ENCODE assay signal across 1 cellular context in the genomic region with DNA sequence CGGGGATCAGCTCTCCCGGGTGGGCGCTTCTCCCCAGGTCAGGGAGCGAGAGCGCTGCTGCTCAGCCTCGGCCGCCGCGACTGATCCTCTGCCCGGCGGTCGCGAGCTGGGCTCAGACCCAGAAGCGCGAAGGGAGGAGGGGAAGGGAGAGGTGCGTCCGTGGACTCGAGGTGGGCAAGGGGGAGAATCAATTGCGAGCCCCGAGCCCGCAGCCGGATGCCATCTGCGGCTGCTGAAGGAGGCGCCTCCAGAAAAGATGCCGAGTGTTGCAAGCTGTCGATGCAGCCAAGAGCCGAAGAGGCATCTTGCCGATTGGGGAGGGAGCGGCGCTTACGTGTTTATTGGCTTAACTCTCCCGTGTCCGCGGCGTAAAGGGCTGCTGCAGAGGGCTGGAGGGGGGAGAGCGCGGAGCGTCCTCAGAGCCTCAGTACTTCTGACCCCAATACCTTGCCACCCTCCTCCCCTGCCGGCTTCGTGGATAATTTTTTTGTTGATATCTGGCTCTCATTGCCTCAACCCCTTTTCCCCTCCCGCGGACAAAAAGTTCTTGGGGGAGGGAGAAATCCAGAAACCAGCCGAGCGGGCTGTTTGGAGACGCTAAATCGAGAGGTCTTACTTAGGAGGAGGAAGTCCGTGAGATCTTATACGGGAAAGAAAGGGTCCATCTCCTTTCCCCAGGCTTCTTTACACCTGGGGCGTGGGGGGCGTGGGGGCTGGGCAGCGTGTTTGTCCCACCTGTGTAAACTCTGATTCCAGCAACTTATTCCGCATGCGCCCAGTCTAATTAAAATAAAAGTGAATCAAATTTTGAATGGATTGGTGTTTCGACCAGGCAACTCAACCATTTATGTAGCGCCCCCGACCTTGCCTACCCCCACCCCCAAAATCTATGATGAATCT.
A peak's percentile ranks its signal among the peaks of the same experiment; 100 is the strongest.
TF ChIP-seq lines count a peak whose summit lies in the region.

TSS of gene CADPS (minus strand) at position 314 of the 900 bp plus-strand sequence. CDS start 387 bp downstream, outside the sequence.

TF ChIP-seq in H1, 55 proteins besides CTCF, POLR2A, EP300 and RAD21 (continued from another document):
- TF ChIP-seq, protein P1, sequence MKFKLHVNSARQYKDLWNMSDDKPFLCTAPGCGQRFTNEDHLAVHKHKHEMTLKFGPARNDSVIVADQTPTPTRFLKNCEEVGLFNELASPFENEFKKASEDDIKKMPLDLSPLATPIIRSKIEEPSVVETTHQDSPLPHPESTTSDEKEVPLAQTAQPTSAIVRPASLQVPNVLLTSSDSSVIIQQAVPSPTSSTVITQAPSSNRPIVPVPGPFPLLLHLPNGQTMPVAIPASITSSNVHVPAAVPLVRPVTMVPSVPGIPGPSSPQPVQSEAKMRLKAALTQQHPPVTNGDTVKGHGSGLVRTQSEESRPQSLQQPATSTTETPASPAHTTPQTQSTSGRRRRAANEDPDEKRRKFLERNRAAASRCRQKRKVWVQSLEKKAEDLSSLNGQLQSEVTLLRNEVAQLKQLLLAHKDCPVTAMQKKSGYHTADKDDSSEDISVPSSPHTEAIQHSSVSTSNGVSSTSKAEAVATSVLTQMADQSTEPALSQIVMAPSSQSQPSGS (IDR thresholded peaks at IDR 0.05; ENCODE audit: low read length) = no peak
- TF ChIP-seq RXRA (IDR thresholded peaks at IDR 0.05; ENCODE audit: insufficient read depth, low read depth, low read length) (no peak), ASH2L (IDR thresholded peaks at IDR 0.05; ENCODE audit: low read length) (peak; percentile 95), MAFK (IDR thresholded peaks at IDR 0.05; ENCODE audit: low read depth, low read length) (no peak), RBBP5 (IDR thresholded peaks at IDR 0.05; ENCODE audit: borderline replicate concordance, low read depth, low read length) (peak; percentile 92), HDAC6 (IDR thresholded peaks at IDR 0.05; ENCODE audit: low read depth, low read length) (no peak), SP1 (IDR thresholded peaks at IDR 0.05; ENCODE audit: low read depth, low read length) (no peak), SP2 (IDR thresholded peaks at IDR 0.05; ENCODE audit: low read length) (no peak), JUND (IDR thresholded peaks at IDR 0.05; ENCODE audit: low read length) (no peak), SIN3A (conservative IDR thresholded peaks at IDR 0.05 in 1 of 2, IDR thresholded peaks at IDR 0.05 in 1 of 2; ENCODE audit: low read depth in 1 of 2, low read length in 2 of 2) (peak in 1 of 2 experiments; percentile 34; a peak in 1 of 4 replicates), CREB1 (IDR thresholded peaks at IDR 0.05) (peak; percentile 37; the same call in 1 of the 2 replicates), CTBP2 (IDR thresholded peaks at IDR 0.05; ENCODE audit: borderline replicate concordance, insufficient read depth, insufficient read length, low read length) (peak; percentile 61), SIRT6 (IDR thresholded peaks at IDR 0.05; ENCODE audit: low read length) (no peak), POLR2AphosphoS5 (IDR thresholded peaks at IDR 0.05; ENCODE audit: low read depth, low read length) (no peak), SP4 (IDR thresholded peaks at IDR 0.05; ENCODE audit: low read length) (no peak), KDM5A (IDR thresholded peaks at IDR 0.05; ENCODE audit: low read length) (no peak), KDM1A (IDR thresholded peaks at IDR 0.05; ENCODE audit: borderline replicate concordance, low read length) (no peak), POU5F1 (IDR thresholded peaks at IDR 0.05; ENCODE audit: low read depth, low read length) (no peak), KDM4A (IDR thresholded peaks at IDR 0.05; ENCODE audit: low read depth, low read length, severe bottlenecking) (peak; percentile 94), PHF8 (conservative IDR thresholded peaks at IDR 0.05; ENCODE audit: low read depth, low read length) (0 out of 2 replicates have a peak, but pooled peaks have one; percentile 17), TEAD4 (IDR thresholded peaks at IDR 0.05; ENCODE audit: low read depth, low read length) (no peak), SIX5 (IDR thresholded peaks at IDR 0.05; ENCODE audit: low read depth, low read length) (no peak), SAP30 (IDR thresholded peaks at IDR 0.05; ENCODE audit: insufficient read depth, insufficient replicate concordance, low read length) (peak; percentile 77), NRF1 (IDR thresholded peaks at IDR 0.05; ENCODE audit: low read depth, low read length) (no peak), TAF1 (IDR thresholded peaks at IDR 0.05; ENCODE audit: low read depth, low read length) (no peak), HDAC2 (IDR thresholded peaks at IDR 0.05; ENCODE audit: borderline replicate concordance in 1 of 2, low read depth in 2 of 2, low read length in 2 of 2) (peak in 1 of 2 experiments; percentile 88; a peak in 2 of 4 replicates), FOSL1 (IDR thresholded peaks at IDR 0.05; ENCODE audit: insufficient read depth, low read depth, low read length) (no peak), BACH1 (IDR thresholded peaks at IDR 0.05; ENCODE audit: low read length) (peak; percentile 63), TCF12 (IDR thresholded peaks at IDR 0.05; ENCODE audit: low read depth, low read length) (no peak), CHD7 (IDR thresholded peaks at IDR 0.05; ENCODE audit: insufficient replicate concordance, low read length) (no peak)
- TF ChIP-seq, protein P2, sequence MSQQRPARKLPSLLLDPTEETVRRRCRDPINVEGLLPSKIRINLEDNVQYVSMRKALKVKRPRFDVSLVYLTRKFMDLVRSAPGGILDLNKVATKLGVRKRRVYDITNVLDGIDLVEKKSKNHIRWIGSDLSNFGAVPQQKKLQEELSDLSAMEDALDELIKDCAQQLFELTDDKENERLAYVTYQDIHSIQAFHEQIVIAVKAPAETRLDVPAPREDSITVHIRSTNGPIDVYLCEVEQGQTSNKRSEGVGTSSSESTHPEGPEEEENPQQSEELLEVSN (IDR thresholded peaks at IDR 0.05) = no peak; the same call in 1 of the 2 replicates
